ENCODE assay signal across 27 cellular contexts in the genomic region with DNA sequence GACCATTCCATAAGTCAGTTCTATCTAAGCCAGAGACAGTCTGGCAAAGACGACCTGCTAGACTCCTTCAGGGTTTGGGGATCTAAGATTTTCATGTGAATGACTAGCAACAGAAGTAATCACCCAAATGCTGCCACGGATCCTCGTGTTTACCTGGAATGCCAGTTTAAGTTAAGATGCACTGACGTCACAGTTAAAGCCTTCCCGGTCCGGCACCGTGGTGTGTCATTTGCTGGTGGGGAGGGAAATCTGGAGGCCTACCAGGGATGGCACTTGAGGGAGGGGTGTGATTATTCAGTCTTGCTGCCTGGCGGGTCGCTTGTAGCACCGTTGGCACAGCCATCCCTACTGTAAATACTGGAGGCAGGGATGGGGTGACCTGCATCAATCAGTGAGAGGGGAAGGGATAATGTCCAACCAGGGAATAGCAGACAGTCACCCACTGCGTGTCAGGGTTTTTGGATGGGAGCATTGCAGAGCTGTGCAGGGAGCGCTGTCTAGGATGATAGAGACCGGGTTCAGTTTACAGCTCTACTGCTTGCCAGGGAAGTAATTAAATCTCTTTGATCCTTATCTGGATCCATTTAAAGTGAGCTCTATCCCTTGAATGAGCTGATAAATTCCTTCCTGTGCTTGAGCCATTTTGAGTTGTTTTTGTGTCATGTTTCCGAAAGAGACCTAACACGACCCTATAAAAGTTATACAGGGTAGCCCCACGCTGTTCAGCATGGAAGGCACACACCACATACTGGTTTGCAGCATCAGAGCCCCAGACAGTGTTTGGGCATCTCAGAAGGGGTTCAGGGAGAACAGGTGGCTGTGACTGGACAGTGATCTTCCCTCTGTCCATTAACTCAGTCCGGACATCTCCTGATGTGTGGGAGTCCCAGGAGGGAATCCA.
"Had no signal": no experiment of that assay in that cellular context is flagged by ENCODE, and none has a peak within 500 bp of the region (broad histone marks: within the 10 kb centered on the region; RNA-seq: fewer than 3 reads in every experiment).

No MANE protein-coding gene starts in this region.

- H3K4me3 ChIP-seq: colonic mucosa, gastrocnemius medialis, lung, mucosa of descending colon, ovary, psoas muscle, skin epidermis, spleen, testis, tibial artery had no signal

- H3K9me3 ChIP-seq: colonic mucosa, gastrocnemius medialis, mucosa of descending colon, ovary, psoas muscle, testis, tibial artery had no signal

- FAIRE-seq: keratinocyte had no signal

- DNase-seq: colonic mucosa; effector CD8-positive, alpha-beta T cell; endodermal cell; foreskin fibroblast; gastrocnemius medialis; head of caudate nucleus; mucosa of descending colon; naive B cell; occipital lobe; ovary; posterior cingulate gyrus; psoas muscle; right cardiac atrium; spleen; stimulated activated CD4-positive, alpha-beta T cell treated with anti-CD3 and anti-CD28 coated beads, Interleukin-4, amount 100 ng/mL, for 4 hours; stimulated activated naive CD8-positive, alpha-beta T cell treated with anti-CD3 and anti-CD28 coated beads, Interleukin-15, Interleukin-2, amounts not matched to agents 100 U/mL and 50 U/mL, for 24 hours; substantia nigra; testis; tibial artery had no signal

- H3K27ac ChIP-seq: colonic mucosa, epithelial cell of prostate, gastrocnemius medialis, ovary, psoas muscle, skin epidermis, spleen, testis, tibial artery had no signal

- H3K36me3 ChIP-seq: colonic mucosa, gastrocnemius medialis, ovary, spleen, tibial artery had no signal

- H3K4me1 ChIP-seq: colonic mucosa, gastrocnemius medialis, psoas muscle, spleen, testis, tibial artery had no signal

- H3K27me3 ChIP-seq: colonic mucosa, gastrocnemius medialis, ovary, spleen, testis, tibial artery had no signal

- ATAC-seq: esophagus mucosa; gastrocnemius medialis; left lobe of liver; mucosa of descending colon; natural killer cell treated with Interleukin-12 subunit alpha and Interleukin-12 subunit beta and Interleukin-15 and Interleukin-18, amount 100 ng/mL, for 72 hours; psoas muscle; right cardiac atrium; stimulated activated memory B cell treated with anti-CD40 and anti-IgM and Interleukin-4, amounts not matched to agents 10 μg/mL and 1 μg/mL and 100 μg/mL, for 72 hours; stimulated activated naive CD8-positive, alpha-beta T cell treated with anti-CD3 and anti-CD28 coated beads, Interleukin-15, Interleukin-2, amounts not matched to agents 100 U/mL and 50 U/mL, for 24 hours had no signal
